Comparison of ENCODE assay signal across 29 cellular contexts in genomic region chr5:158684469-158684868, GRCh38.
"Had no signal": no experiment of that assay in that cellular context is flagged by ENCODE, and none has a peak within 500 bp of the region (broad histone marks: within the 10 kb centered on the region; RNA-seq: fewer than 3 reads in every experiment).

No MANE protein-coding gene starts in this region.

- H3K27me3 Mint-ChIP-seq: stimulated activated naive B cell treated with anti-CD40 and anti-IgM and Interleukin-4, amounts not matched to agents 10 μg/mL and 1 μg/mL and 100 μg/mL, for 72 hours had no signal

- H3K27ac Mint-ChIP-seq: natural killer cell; nephron; progenitor cell of endocrine pancreas; stimulated activated effector memory CD8-positive, alpha-beta T cell treated with anti-CD3 and anti-CD28 coated beads, Interleukin-12 subunit alpha, Interleukin-12 subunit beta, amount 100 ng/mL, for 72 hours; stimulated activated naive B cell treated with anti-CD40 and anti-IgM and Interleukin-4, amounts not matched to agents 10 μg/mL and 1 μg/mL and 100 μg/mL, for 72 hours; stimulated activated naive CD8-positive, alpha-beta T cell treated with anti-CD3 and anti-CD28 coated beads, Interleukin-15, Interleukin-2, amounts not matched to agents 100 ng/mL and 50 ng/mL, for 24 hours had no signal

- ATAC-seq: natural killer cell; psoas muscle; right cardiac atrium; right lobe of liver; stimulated activated effector memory CD8-positive, alpha-beta T cell treated with anti-CD3 and anti-CD28 coated beads, Interleukin-12 subunit alpha, Interleukin-12 subunit beta, amount 100 ng/mL, for 72 hours; stimulated activated naive B cell treated with anti-CD40 and anti-IgM and Interleukin-4, amounts not matched to agents 10 μg/mL and 1 μg/mL and 100 μg/mL, for 72 hours had no signal

- H3K9me3 Mint-ChIP-seq: natural killer cell; nephron; neural crest cell; stimulated activated effector memory CD8-positive, alpha-beta T cell treated with anti-CD3 and anti-CD28 coated beads, Interleukin-12 subunit alpha, Interleukin-12 subunit beta, amount 100 ng/mL, for 72 hours; stimulated activated naive B cell treated with anti-CD40 and anti-IgM and Interleukin-4, amounts not matched to agents 10 μg/mL and 1 μg/mL and 100 μg/mL, for 72 hours; stimulated activated naive CD8-positive, alpha-beta T cell treated with anti-CD3 and anti-CD28 coated beads, Interleukin-15, Interleukin-2, amounts not matched to agents 100 ng/mL and 50 ng/mL, for 24 hours had no signal

- H3K36me3 ChIP-seq: neutrophil, ovary, right lobe of liver, sigmoid colon, stomach, thoracic aorta, thyroid gland, tibial nerve, upper lobe of left lung, vagina had no signal

- H3K4me3 Mint-ChIP-seq: natural killer cell; nephron; neural crest cell; stimulated activated effector memory CD8-positive, alpha-beta T cell treated with anti-CD3 and anti-CD28 coated beads, Interleukin-12 subunit alpha, Interleukin-12 subunit beta, amount 100 ng/mL, for 72 hours; stimulated activated naive B cell treated with anti-CD40 and anti-IgM and Interleukin-4, amounts not matched to agents 10 μg/mL and 1 μg/mL and 100 μg/mL, for 72 hours; stimulated activated naive CD8-positive, alpha-beta T cell treated with anti-CD3 and anti-CD28 coated beads, Interleukin-15, Interleukin-2, amounts not matched to agents 100 ng/mL and 50 ng/mL, for 24 hours had no signal

- DNase-seq: natural killer cell; nucleus accumbens; ovary; posterior cingulate gyrus; psoas muscle; right cardiac atrium; right lobe of liver; sigmoid colon; small intestine; stimulated activated CD4-positive, alpha-beta T cell treated with anti-CD3 and anti-CD28 coated beads, Interleukin-15, amount 100 ng/mL, for 24 hours; stimulated activated CD4-positive, alpha-beta T cell treated with anti-CD3 and anti-CD28 coated beads, Interleukin-2, amount 100 ng/mL, for 24 hours; stimulated activated CD4-positive, alpha-beta T cell treated with anti-CD3 and anti-CD28 coated beads, Interleukin-2, amount 100 ng/mL, for 48 hours; stimulated activated CD4-positive, alpha-beta T cell treated with anti-CD3 and anti-CD28 coated beads, Interleukin-4, amount 100 ng/mL, for 24 hours; stimulated activated naive B cell treated with anti-CD40 and anti-IgM and Interleukin-4, amounts not matched to agents 10 μg/mL and 1 μg/mL and 100 μg/mL, for 72 hours; stimulated activated naive CD4-positive, alpha-beta T cell treated with Interleukin-2 at 50 U/mL for 16 hours; stomach; thyroid gland; trophoblast cell; upper lobe of left lung had no signal

- H3K4me3 ChIP-seq: ovary, psoas muscle, right lobe of liver, sigmoid colon, stomach, thoracic aorta, thyroid gland, tibial nerve, upper lobe of left lung, vagina had no signal

- H3K36me3 Mint-ChIP-seq: natural killer cell; stimulated activated effector memory CD8-positive, alpha-beta T cell treated with anti-CD3 and anti-CD28 coated beads, Interleukin-12 subunit alpha, Interleukin-12 subunit beta, amount 100 ng/mL, for 72 hours; stimulated activated naive B cell treated with anti-CD40 and anti-IgM and Interleukin-4, amounts not matched to agents 10 μg/mL and 1 μg/mL and 100 μg/mL, for 72 hours had no signal

- H3K27me3 ChIP-seq: ovary, right lobe of liver, sigmoid colon, thyroid gland, tibial nerve, upper lobe of left lung, vagina had no signal

- H3K79me2 ChIP-seq: parathyroid adenoma had no signal

- H2AFZ ChIP-seq: parathyroid adenoma had no signal

- H3K9me3 ChIP-seq: neutrophil, ovary, psoas muscle, right lobe of liver, sigmoid colon, stomach, thoracic aorta, thyroid gland, tibial nerve, upper lobe of left lung, vagina had no signal

- H3K4me1 Mint-ChIP-seq: natural killer cell; nephron; stimulated activated effector memory CD8-positive, alpha-beta T cell treated with anti-CD3 and anti-CD28 coated beads, Interleukin-12 subunit alpha, Interleukin-12 subunit beta, amount 100 ng/mL, for 72 hours had no signal

- H3K9ac ChIP-seq: parathyroid adenoma had no signal

- H3K4me1 ChIP-seq: parathyroid adenoma, psoas muscle, right lobe of liver, sigmoid colon, stomach, thyroid gland, tibial nerve, upper lobe of left lung, vagina had no signal

- H3K27ac ChIP-seq: neutrophil, ovary, parathyroid adenoma, psoas muscle, right lobe of liver, sigmoid colon, stomach, thoracic aorta, thyroid gland, tibial nerve, upper lobe of left lung, vagina had no signal
